Comparison of ENCODE assay signal across 17 cellular contexts in genomic region chr14:51443195-51444018, GRCh38.
DNase-seq lines count a peak whose midpoint lies in the region; ATAC-seq and TF ChIP-seq lines count a peak whose summit lies in the region.
"Had no signal": no experiment of that assay in that cellular context is flagged by ENCODE, and none has a peak within 500 bp of the region (broad histone marks: within the 10 kb centered on the region; RNA-seq: fewer than 3 reads in every experiment).

No MANE protein-coding gene starts in this region.

- no peaks in the 10 kb centered on the region for H3K9me3 Mint-ChIP-seq in chondrocyte (ENCODE audit: low read depth)
- H3K9me3 Mint-ChIP-seq: mesothelial cell of epicardium; stimulated activated naive CD8-positive, alpha-beta T cell treated with anti-CD3 and anti-CD28 coated beads, Interleukin-15, Interleukin-2, amounts not matched to agents 100 ng/mL and 50 ng/mL, for 24 hours had no signal

- peak; percentile 60 for DNase-seq in Daoy (ENCODE audit: low read depth)
- peak; percentile 46 for DNase-seq in PC-3
- DNase-seq in chondrocyte (ENCODE audit: low spot score): no peak
- DNase-seq in middle frontal gyrus (ENCODE audit: extremely low spot score, low spot score): peak; percentile 40
- no peak for DNase-seq in NCI-H1436 treated with DMSO at 0.1 percent for 48 hours (lab: John Stamatoyannopoulos, UW)
- DNase-seq in CD1c-positive myeloid dendritic cell (ENCODE audit: extremely low spot score): no peak
- no peak for DNase-seq in activated CD4-positive, CD25-positive, alpha-beta regulatory T cell (lab: John Stamatoyannopoulos, UW)
- DNase-seq: AML-193, Kasumi-1, NCI-H1930, NCI-H774, pancreas, Right ventricle myocardium superior, spleen had no signal

- peak overlapping the region; percentile 35; the same call in 1 of the 2 replicates for H3K4me3 ChIP-seq in PC-3 (ENCODE audit: low read length)
- H3K4me3 ChIP-seq: pancreas, spleen had no signal

- no peak overlapping the region for H3K4me3 Mint-ChIP-seq in chondrocyte (ENCODE audit: unreplicated experiment)
- H3K4me3 Mint-ChIP-seq: mesothelial cell of epicardium; stimulated activated naive CD8-positive, alpha-beta T cell treated with anti-CD3 and anti-CD28 coated beads, Interleukin-15, Interleukin-2, amounts not matched to agents 100 ng/mL and 50 ng/mL, for 24 hours had no signal

- no peaks in the 10 kb centered on the region for H3K9me3 ChIP-seq in PC-3 (ENCODE audit: low read length)
- H3K9me3 ChIP-seq: pancreas, spleen had no signal

- H3F3A ChIP-seq in PC-3 (ENCODE audit: low read length, unreplicated experiment): peaks cover 19% of the 10 kb centered on the region

- H4K20me1 ChIP-seq in PC-3 (ENCODE audit: low read length): no peaks in the 10 kb centered on the region

- peak overlapping the region; percentile 68 for H3K9ac ChIP-seq in PC-3 (ENCODE audit: low read length)

- H3K79me2 ChIP-seq in PC-3 (ENCODE audit: low read length): no peaks in the 10 kb centered on the region

- H2AFZ ChIP-seq in PC-3 (ENCODE audit: low read length): peak overlapping the region; percentile 39; the same call in 1 of the 2 replicates

- H3K27ac Mint-ChIP-seq in chondrocyte (ENCODE audit: unreplicated experiment): peak overlapping the region; percentile 98
- H3K27ac Mint-ChIP-seq: mesothelial cell of epicardium; stimulated activated naive CD8-positive, alpha-beta T cell treated with anti-CD3 and anti-CD28 coated beads, Interleukin-15, Interleukin-2, amounts not matched to agents 100 ng/mL and 50 ng/mL, for 24 hours had no signal

- TF ChIP-seq CTCF in PC-3 (conservative IDR thresholded peaks at IDR 0.05; ENCODE audit: low read depth, low read length) (no peak), chondrocyte (IDR thresholded peaks at IDR 0.05) (no peak)

- CTCF ChIA-PET in PC-3 (lab: Charles Lee): interaction anchor here (1.0 to 1.9 kb wide), 3 partner anchors 45 to 336 kb away, joined by 3 to 5 read pairs (median 5); no protein-coding TSS in a partner anchor

- no peaks in the 10 kb centered on the region for H3K27me3 ChIP-seq in PC-3 (ENCODE audit: low read length)
- H3K27me3 ChIP-seq: pancreas had no signal

- peaks cover 46% of the 10 kb centered on the region for H3K4me1 ChIP-seq in PC-3 (ENCODE audit: insufficient read depth, low read length)

- no peaks in the 10 kb centered on the region for H3K27me3 Mint-ChIP-seq in chondrocyte (ENCODE audit: low read depth)

- peak overlapping the region; percentile 95 for H3K27ac ChIP-seq in PC-3 (ENCODE audit: low read length)
- H3K27ac ChIP-seq: pancreas, spleen had no signal

- intact Hi-C loops in PC-3 (cut with micrococcal nuclease): loop anchor here (2.0 to 10.0 kb wide), 4 partner anchors 47 to 331 kb away; no protein-coding TSS in a partner anchor

- no TSS peak for BruUV-seq in PC-3 (replicated peaks; lab: Mats Ljungman, UMichigan)

- POLR2A ChIA-PET in PC-3 (lab: Charles Lee; ENCODE audit: unreplicated experiment): interaction anchor here (0.5 to 1.2 kb wide), 3 partner anchors 47 to 439 kb away, joined by 3 to 19 read pairs (median 6); no protein-coding TSS in a partner anchor

- peaks cover 54% of the 10 kb centered on the region for H3K4me1 Mint-ChIP-seq in chondrocyte (ENCODE audit: low read depth)

- no peaks in the 10 kb centered on the region for H3K9me2 ChIP-seq in PC-3 (replicated peaks; ENCODE audit: low read length)

- H3K4me2 ChIP-seq in PC-3 (ENCODE audit: low read length): peak overlapping the region; percentile 73

- peak; percentile 1; the same call in 1 of the 2 replicates for ATAC-seq in PC-3
- ATAC-seq in HG03045 (IDR thresholded peaks at IDR 0.05; ENCODE audit: unreplicated experiment): no peak

- no peaks in the 10 kb centered on the region for H3K36me3 Mint-ChIP-seq in chondrocyte (ENCODE audit: low read depth)
- H3K36me3 Mint-ChIP-seq: mesothelial cell of epicardium had no signal

- no peaks in the 10 kb centered on the region for H3K36me3 ChIP-seq in PC-3 (ENCODE audit: low read depth, low read length)
- H3K36me3 ChIP-seq: pancreas, spleen had no signal

Comparison
In these comparisons a context has a peak if more than half of its experiments do, and no peak if none do; other contexts are left out.
1. DNase-seq: peak in Daoy (single experiment), PC-3 (single experiment) and middle frontal gyrus (single experiment); none in chondrocyte (single experiment), NCI-H1436 treated with DMSO at 0.1 percent for 48 hours (single experiment), CD1c-positive myeloid dendritic cell (single experiment) and activated CD4-positive, CD25-positive, alpha-beta regulatory T cell (0 of 4).